26 cellular contexts compared by ENCODE assay signal in the genomic region with DNA sequence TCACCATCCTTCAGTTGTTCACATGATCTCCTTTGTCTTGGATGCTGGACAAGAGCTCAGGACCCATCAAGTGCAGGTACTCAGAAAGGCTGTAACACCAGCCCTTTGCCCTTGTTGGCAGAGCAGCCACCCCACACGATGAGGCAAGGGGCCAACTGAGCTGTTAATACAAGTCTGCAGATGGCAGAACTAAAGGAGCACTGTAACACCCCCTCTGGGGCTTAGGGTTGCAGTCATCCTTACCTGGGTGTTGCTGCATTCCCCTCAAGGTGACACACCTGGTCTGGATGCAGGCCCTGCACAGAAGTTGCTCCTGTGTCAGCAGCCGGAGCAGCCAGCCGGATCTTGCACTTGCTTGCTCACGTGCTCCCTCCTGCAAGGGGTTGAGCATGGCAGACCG. TPM values are rescaled to one million over a fixed set of nuclear protein-coding genes. Genes with fewer than 3 reads are reported as not detected.
DNase-seq lines count a peak whose midpoint lies in the region; ATAC-seq and TF ChIP-seq lines count a peak whose summit lies in the region.
"Had no signal": no experiment of that assay in that cellular context is flagged by ENCODE, and none has a peak within 500 bp of the region (broad histone marks: within the 10 kb centered on the region; RNA-seq: fewer than 3 reads in every experiment).

No MANE protein-coding gene starts in this region.

- H2AFZ ChIP-seq in PC-3 (ENCODE audit: low read length) (no peak overlapping the region), neuronal stem cell (ENCODE audit: low read length) (no peak overlapping the region), hepatocyte (no peak overlapping the region)

- H3K9ac ChIP-seq in PC-3 (ENCODE audit: low read length), result no peak overlapping the region
- H3K9ac ChIP-seq in neuronal stem cell (ENCODE audit: low read depth, low read length, poor library complexity), result no peak overlapping the region
- H3K9ac ChIP-seq: BLaER1 treated with 17β-estradiol and CSF1 and Interleukin-3, amounts not matched to agents 10 nM and 100 nM had no signal

- CTCF ChIA-PET in PC-3 (lab: Charles Lee), result no interaction called here

- H3K4me1 Mint-ChIP-seq in natural killer cell, result no peaks in the 10 kb centered on the region

- no peaks in the 10 kb centered on the region for H3K9me3 ChIP-seq in PC-3 (ENCODE audit: low read length)
- H3K9me3 ChIP-seq in right cardiac atrium (ENCODE audit: control insufficient read depth, low read length), result no peaks in the 10 kb centered on the region
- no peaks in the 10 kb centered on the region for H3K9me3 ChIP-seq in neuronal stem cell (replicated peaks in 1 of 2; ENCODE audit: control insufficient read depth in 2 of 2, insufficient read depth in 1 of 2, low read depth in 1 of 2, low read length in 2 of 2)
- no peaks in the 10 kb centered on the region for H3K9me3 ChIP-seq in hepatocyte (ENCODE audit: low read depth)

- peaks cover 0 to 7% of the 10 kb centered on the region in 2 donors for H3K27me3 Mint-ChIP-seq in natural killer cell (ENCODE audit: low read depth in 2 of 2)
- H3K27me3 Mint-ChIP-seq: type B pancreatic cell had no signal

- no peak overlapping the region for H3K23ac ChIP-seq in neuronal stem cell (ENCODE audit: low read depth, low read length, poor library complexity)

- intact Hi-C loops in PC-3 (cut with micrococcal nuclease) (no loop called here), right cardiac atrium (cut with DNase I) (loop anchor here in 3 of 4 donors (10.0 kb wide), 2 partner anchors 51 to 311 kb away; a partner anchor contains a TSS), natural killer cell (cut with micrococcal nuclease) (no loop called here)

- H3K27me3 ChIP-seq in PC-3 (ENCODE audit: low read length), result no peaks in the 10 kb centered on the region
- no peaks in the 10 kb centered on the region for H3K27me3 ChIP-seq in right cardiac atrium (ENCODE audit: control insufficient read depth, insufficient read depth)
- no peaks in the 10 kb centered on the region for H3K27me3 ChIP-seq in neuronal stem cell (ENCODE audit: control insufficient read depth in 3 of 3, insufficient read depth in 3 of 3, low read depth in 1 of 3, low read length in 3 of 3)
- no peaks in the 10 kb centered on the region for H3K27me3 ChIP-seq in hepatocyte
- H3K27me3 ChIP-seq: BLaER1 treated with 17β-estradiol and CSF1 and Interleukin-3, amounts not matched to agents 10 nM and 100 nM had no signal

- no peak overlapping the region for H2BK12ac ChIP-seq in neuronal stem cell (ENCODE audit: low read length)

- H3K18ac ChIP-seq in neuronal stem cell (ENCODE audit: low read length), result no peak overlapping the region

- WGBS in right cardiac atrium, result 84% methylated on average over 5 of the region's 5 CpGs
- no CpG with 5 or more reads among the region's 5 CpGs for WGBS in neuronal stem cell (ENCODE audit: extremely low coverage in 2 of 2, insufficient read length in 2 of 2, insufficient replicate concordance in 1 of 2), 2 donors
- WGBS in hepatocyte (ENCODE audit: low lambda C conversion rate, missing lambda C conversion rate), result 98% methylated on average over 5 of the region's 5 CpGs

- peaks cover 19% of the 10 kb centered on the region for H3K36me3 ChIP-seq in PC-3 (ENCODE audit: low read depth, low read length)
- H3K36me3 ChIP-seq in neuronal stem cell (replicated peaks in 1 of 2; ENCODE audit: control insufficient read depth in 2 of 2, insufficient read depth in 2 of 2, low read length in 2 of 2), result no peaks in the 10 kb centered on the region
- H3K36me3 ChIP-seq in hepatocyte (replicated peaks; ENCODE audit: insufficient read depth, low read depth), result no peaks in the 10 kb centered on the region
- H3K36me3 ChIP-seq: BLaER1 treated with 17β-estradiol and CSF1 and Interleukin-3, amounts not matched to agents 10 nM and 100 nM had no signal

- peaks cover 2 to 5% of the 10 kb centered on the region in 2 donors for H3K9me3 Mint-ChIP-seq in natural killer cell
- H3K9me3 Mint-ChIP-seq: effector memory CD8-positive, alpha-beta T cell had no signal

- H3K4me2 ChIP-seq in PC-3 (ENCODE audit: low read length), result no peak overlapping the region
- no peak overlapping the region for H3K4me2 ChIP-seq in neuronal stem cell (ENCODE audit: insufficient read depth, low read length, poor library complexity, severe bottlenecking)
- no peak overlapping the region for H3K4me2 ChIP-seq in hepatocyte
- H3K4me2 ChIP-seq: BLaER1 treated with 17β-estradiol and CSF1 and Interleukin-3, amounts not matched to agents 10 nM and 100 nM; smooth muscle cell had no signal

- H3K79me1 ChIP-seq in neuronal stem cell (ENCODE audit: low read depth, low read length), result no peaks in the 10 kb centered on the region

- H3K14ac ChIP-seq in neuronal stem cell (ENCODE audit: low read length), result no peak overlapping the region

- H3K9me2 ChIP-seq in PC-3 (replicated peaks; ENCODE audit: low read length) (no peaks in the 10 kb centered on the region), hepatocyte (replicated peaks; ENCODE audit: insufficient read depth) (no peaks in the 10 kb centered on the region)

- H3K27ac ChIP-seq in PC-3 (ENCODE audit: low read length), result no peak overlapping the region
- no peak overlapping the region for H3K27ac ChIP-seq in right cardiac atrium (ENCODE audit: low read length)
- H3K27ac ChIP-seq in neuronal stem cell (replicated peaks; ENCODE audit: low read length), result no peak overlapping the region
- H3K27ac ChIP-seq in hepatocyte, result no peak overlapping the region
- H3K27ac ChIP-seq: BLaER1 treated with 17β-estradiol and CSF1 and Interleukin-3, amounts not matched to agents 10 nM and 100 nM had no signal

- H3K36me3 Mint-ChIP-seq in natural killer cell, result no peaks in the 10 kb centered on the region

- no peak overlapping the region for H3K4me3 Mint-ChIP-seq in natural killer cell
- H3K4me3 Mint-ChIP-seq: activated CD4-positive, alpha-beta memory T cell treated with anti-CD3 and anti-CD28 coated beads, Interleukin-2, amount 10 ng/mL, durations not matched to agents 7 days and 5 days; effector memory CD8-positive, alpha-beta T cell; T-helper 17 cell; type B pancreatic cell had no signal

- H4K20me1 ChIP-seq in PC-3 (ENCODE audit: low read length), result no peaks in the 10 kb centered on the region
- H4K20me1 ChIP-seq in hepatocyte (ENCODE audit: insufficient read depth, poor library complexity, severe bottlenecking), result no peaks in the 10 kb centered on the region
- H4K20me1 ChIP-seq: BLaER1 treated with 17β-estradiol and CSF1 and Interleukin-3, amounts not matched to agents 10 nM and 100 nM had no signal

- H3K4me1 ChIP-seq in PC-3 (ENCODE audit: insufficient read depth, low read length), result peaks cover 67% of the 10 kb centered on the region
- peaks cover 16% of the 10 kb centered on the region for H3K4me1 ChIP-seq in right cardiac atrium (ENCODE audit: control insufficient read depth, insufficient read depth, low read length)
- H3K4me1 ChIP-seq in neuronal stem cell (ENCODE audit: control insufficient read depth in 2 of 2, insufficient read depth in 1 of 2, low read depth in 1 of 2, low read length in 2 of 2), result peaks cover 2 to 7% of the 10 kb centered on the region in 2 donors
- peaks cover 12% of the 10 kb centered on the region for H3K4me1 ChIP-seq in hepatocyte (ENCODE audit: insufficient read depth)

- TF ChIP-seq CTCF in PC-3 (conservative IDR thresholded peaks at IDR 0.05; ENCODE audit: low read depth, low read length) (no peak), epithelial cell of esophagus (IDR thresholded peaks at IDR 0.05; ENCODE audit: insufficient read depth, low read depth, low read length, missing control alignments) (no peak), hepatocyte (IDR thresholded peaks at IDR 0.05; ENCODE audit: poor library complexity) (no peak), natural killer cell (IDR thresholded peaks at IDR 0.05) (no peak)

- ATAC-seq in PC-3 (no peak), right cardiac atrium (peak; percentile 18 to 61), natural killer cell (no peak)
- ATAC-seq: effector memory CD8-positive, alpha-beta T cell; HCT116; SK-N-SH treated with all-trans-retinoic acid at 6 μM for 48 hours; T-helper 17 cell had no signal

- H3K4me3 ChIP-seq in PC-3 (ENCODE audit: low read length), result no peak overlapping the region
- no peak overlapping the region for H3K4me3 ChIP-seq in epithelial cell of esophagus (ENCODE audit: low read length)
- no peak overlapping the region for H3K4me3 ChIP-seq in right cardiac atrium (ENCODE audit: low read length)
- no peak overlapping the region for H3K4me3 ChIP-seq in neuronal stem cell (ENCODE audit: low read length in 2 of 2)
- no peak overlapping the region for H3K4me3 ChIP-seq in hepatocyte
- H3K4me3 ChIP-seq: BLaER1 treated with 17β-estradiol and CSF1 and Interleukin-3, amounts not matched to agents 10 nM and 100 nM; smooth muscle cell had no signal

- peak overlapping the region; percentile 67 for H2BK5ac ChIP-seq in neuronal stem cell (ENCODE audit: low read length)

- H3K79me2 ChIP-seq in PC-3 (ENCODE audit: low read length) (peaks cover 56% of the 10 kb centered on the region), hepatocyte (no peaks in the 10 kb centered on the region)

- H4K91ac ChIP-seq in neuronal stem cell (ENCODE audit: low read depth, low read length, poor library complexity), result no peak overlapping the region

- no peak overlapping the region for H3K4ac ChIP-seq in neuronal stem cell (ENCODE audit: low read length)

- no peak overlapping the region for H2BK15ac ChIP-seq in neuronal stem cell (ENCODE audit: low read length)

- BruUV-seq in PC-3 (replicated peaks; lab: Mats Ljungman, UMichigan), result no TSS peak

- DNase-seq in PC-3, result peak; percentile 5
- DNase-seq in epithelial cell of esophagus (ENCODE audit: low read depth), result peak; percentile 67
- DNase-seq in right cardiac atrium, result peak; percentile 28 to 77 (median 76)
- no peak for DNase-seq in neuronal stem cell (ENCODE audit: low spot score)
- no peak for DNase-seq in hepatocyte (ENCODE audit: low spot score)
- DNase-seq in natural killer cell, result no peak
- no peak for DNase-seq in iPS-NIHi11 (ENCODE audit: low spot score)
- DNase-seq in stimulated activated CD4-positive, alpha-beta T cell treated with anti-CD3 and anti-CD28 coated beads, Interleukin-1b, Interleukin-23, amount 100 ng/mL, for 48 hours, result no peak
- DNase-seq: activated CD4-positive, alpha-beta memory T cell treated with anti-CD3 and anti-CD28 coated beads, Interleukin-2, amount 10 ng/mL, durations not matched to agents 7 days and 5 days; activated CD4-positive, CD25-positive, alpha-beta regulatory T cell treated with anti-CD3 and anti-CD28 coated beads, Interleukin-2, amount 50 U/mL, for 72 hours; activated CD8-positive, alpha-beta memory T cell treated with anti-CD3 and anti-CD28 coated beads, Interleukin-2, amount 50 U/mL, for 48 hours; activated naive CD4-positive, alpha-beta T cell treated with anti-CD3 and anti-CD28 coated beads, Interleukin-2, amount 50 U/mL, for 16 hours; amniotic stem cell; cortex of kidney; DND-41; effector memory CD8-positive, alpha-beta T cell; MV-4-11; NCI-H1436 treated with DMSO at 0.1 percent for 48 hours; NCI-H82; stimulated activated CD4-positive, alpha-beta T cell treated with anti-CD3 and anti-CD28 coated beads, Interleukin-2, amount 100 ng/mL, for 24 hours; T-helper 17 cell had no signal

- no peak overlapping the region for H4K8ac ChIP-seq in neuronal stem cell (ENCODE audit: low read depth, low read length)

- no peaks in the 10 kb centered on the region for H3F3A ChIP-seq in PC-3 (ENCODE audit: low read length, unreplicated experiment)

- POLR2A ChIA-PET in PC-3 (lab: Charles Lee; ENCODE audit: unreplicated experiment), result no interaction called here

- no peak overlapping the region for H3K27ac Mint-ChIP-seq in natural killer cell
- H3K27ac Mint-ChIP-seq: activated CD4-positive, alpha-beta memory T cell treated with anti-CD3 and anti-CD28 coated beads, Interleukin-2, amount 10 ng/mL, durations not matched to agents 7 days and 5 days; effector memory CD8-positive, alpha-beta T cell; T-helper 17 cell; type B pancreatic cell had no signal

- no peak overlapping the region for H2AK5ac ChIP-seq in neuronal stem cell (ENCODE audit: low read depth, low read length)

- no peak overlapping the region for H2BK120ac ChIP-seq in neuronal stem cell (ENCODE audit: low read depth, low read length)

RNA-seq across cellular contexts. Expression of a gene that starts 52.0 kb away (rescaled TPM):
- total RNA-seq in PC-3 (2014; rRNA removed) (24.3 and 26.6 TPM in 2 replicates), right cardiac atrium (10 to 100 TPM; 26.1 to 35.7 (median 30.7) TPM), hepatocyte (7.9 and 13.5 TPM in 2 replicates), natural killer cell (not detected)
- polyA plus RNA-seq in right cardiac atrium (9.6 TPM), hepatocyte (5.4 and 8.8 TPM in 2 replicates)
- 1.4 TPM for polyA plus RNA-seq in neuronal stem cell (2013, experiment 1 of 2)
- 1.4 TPM for polyA plus RNA-seq in neuronal stem cell (2013, experiment 2 of 2)
- total RNA-seq: T-helper 17 cell had no signal

Comparison
In these comparisons a context has a peak if more than half of its experiments do, and no peak if none do; other contexts are left out.
1. ATAC-seq: peak in right cardiac atrium (2 of 2); none in PC-3 (single experiment) and natural killer cell (0 of 3).
2. DNase-seq: peak in PC-3 (single experiment), epithelial cell of esophagus (single experiment) and right cardiac atrium (3 of 3); none in neuronal stem cell (single experiment), hepatocyte (single experiment), natural killer cell (single experiment), iPS-NIHi11 (single experiment) and stimulated activated CD4-positive, alpha-beta T cell treated with anti-CD3 and anti-CD28 coated beads, Interleukin-1b, Interleukin-23, amount 100 ng/mL, for 48 hours (single experiment).
3. intact Hi-C loops: an anchor here in right cardiac atrium (10.0 kb wide); none called in PC-3 and natural killer cell.